In genomic region chr4:3046623-3047022, GRCh38 we compare ENCODE assay signal across 17 cellular contexts. TPM values are rescaled to one million over a fixed set of nuclear protein-coding genes. Genes with fewer than 3 reads are reported as not detected.
DNase-seq lines count a peak whose midpoint lies in the region; ATAC-seq, FAIRE-seq and TF ChIP-seq lines count a peak whose summit lies in the region.
"Had no signal": no experiment of that assay in that cellular context is flagged by ENCODE, and none has a peak within 500 bp of the region (broad histone marks: within the 10 kb centered on the region; RNA-seq: fewer than 3 reads in every experiment).

No MANE protein-coding gene starts in this region.

- H3F3A ChIP-seq in MM.1S (ENCODE audit: insufficient read depth, low read length): peaks cover 19% of the 10 kb centered on the region

- H3K9me2 ChIP-seq in MM.1S (replicated peaks; ENCODE audit: insufficient read depth, low read length): no peaks in the 10 kb centered on the region

- FAIRE-seq in K562 (lab: Jason Lieb, UNC): no peak
- FAIRE-seq: A549, D721Med had no signal

- H3K36me3 Mint-ChIP-seq in CD14-positive monocyte: peaks cover 0 to 2% of the 10 kb centered on the region in 2 donors

- peaks cover 0 to 4% (median 3%) of the 10 kb centered on the region in 7 donors for H3K9me3 Mint-ChIP-seq in CD14-positive monocyte

- no peaks in the 10 kb centered on the region for H3K9me3 ChIP-seq in MM.1S (replicated peaks; ENCODE audit: insufficient read depth, low read length)
- peaks cover 2% of the 10 kb centered on the region; the same call in 1 of the 2 replicates for H3K9me3 ChIP-seq in K562 (replicated peaks; ENCODE audit: control insufficient read depth, insufficient read depth, low read depth, low read length)
- H3K9me3 ChIP-seq in neutrophil: no peaks in the 10 kb centered on the region
- H3K9me3 ChIP-seq: A549 had no signal

- in situ Hi-C loops in K562 (cut with MboI): no loop called here

- H3K9ac ChIP-seq in MM.1S (ENCODE audit: low read length) (no peak overlapping the region), K562 (ENCODE audit: insufficient read depth in 1 of 2, low read depth in 2 of 2, low read length in 2 of 2) (no peak overlapping the region)

- POLR2A ChIA-PET in K562 (lab: Yijun Ruan, JAX): interaction anchor here (0.6 kb wide), 2 partner anchors 337 to 1002 kb away, joined by 3 to 5 read pairs; no protein-coding TSS in a partner anchor

- DNase-seq in CD14-positive monocyte (ENCODE audit: low spot score) (no peak), MM.1S (no peak), K562 (ENCODE audit: extremely low read depth in 1 of 4, low spot score in 3 of 4) (no peak), NCI-H146 treated with DMSO at 0.1 percent for 48 hours (lab: John Stamatoyannopoulos, UW; ENCODE audit: unreplicated experiment) (no peak), SIG-M5 (lab: John Stamatoyannopoulos, UW) (no peak)
- DNase-seq: GOT3, KG1, NCI-H524 treated with DMSO at 0.1 percent for 48 hours, SHP77 treated with DMSO at 0.1 percent for 48 hours had no signal

- TF ChIP-seq POLR2A in K562 (conservative IDR thresholded peaks at IDR 0.05): no peak

- ATAC-seq in K562: no peak
- ATAC-seq in HG03565 (IDR thresholded peaks at IDR 0.05; ENCODE audit: unreplicated experiment): no peak
- ATAC-seq in HG03521 (IDR thresholded peaks at IDR 0.05; ENCODE audit: unreplicated experiment): no peak

- H3K4me3 Mint-ChIP-seq in CD14-positive monocyte: no peak overlapping the region

- H3K27me3 ChIP-seq in MM.1S (replicated peaks; ENCODE audit: insufficient read depth, low read length) (peaks cover 23% of the 10 kb centered on the region), K562 (ENCODE audit: control insufficient read depth in 2 of 2, insufficient read depth in 2 of 2, low read length in 2 of 2) (peaks cover 15 to 18% of the 10 kb centered on the region in 2 experiments), neutrophil (no peaks in the 10 kb centered on the region)

- TF ChIP-seq EP300 in K562 (IDR thresholded peaks at IDR 0.05; ENCODE audit: low read length): no peak

- peak overlapping the region; percentile 92 to 97 (median 94) for H3K27ac Mint-ChIP-seq in CD14-positive monocyte

- H3K79me2 ChIP-seq in MM.1S (ENCODE audit: low read length) (peaks cover 4% of the 10 kb centered on the region), K562 (ENCODE audit: control insufficient read depth, insufficient read depth, low read length) (no peaks in the 10 kb centered on the region)

- H2AFZ ChIP-seq in MM.1S (ENCODE audit: low read length) (no peak overlapping the region), K562 (ENCODE audit: low read depth, low read length) (no peak overlapping the region)

- H3K4me1 ChIP-seq in MM.1S (ENCODE audit: low read length) (peaks cover 18% of the 10 kb centered on the region), K562 (replicated peaks in 1 of 2; ENCODE audit: control insufficient read depth in 2 of 2, insufficient read depth in 2 of 2, low read length in 2 of 2) (peaks cover 0 to 8% of the 10 kb centered on the region in 2 experiments), neutrophil (ENCODE audit: control insufficient read depth in 1 of 2, insufficient read depth in 1 of 2, low read depth in 1 of 2, low read length in 1 of 2) (peaks cover 39 to 52% of the 10 kb centered on the region in 2 experiments)
- H3K4me1 ChIP-seq: A549 had no signal

- H3K4me2 ChIP-seq in MM.1S (ENCODE audit: low read depth, low read length): peak overlapping the region; percentile 21; the same call in 1 of the 2 replicates
- H3K4me2 ChIP-seq in K562 (ENCODE audit: insufficient read depth, low read length): no peak overlapping the region

- H3K27me3 Mint-ChIP-seq in CD14-positive monocyte (ENCODE audit: low read depth in 3 of 3): peaks cover 0 to 9% (median 2%) of the 10 kb centered on the region in 3 donors

- peaks cover 43% of the 10 kb centered on the region for H3K4me1 Mint-ChIP-seq in CD14-positive monocyte

- H4K20me1 ChIP-seq in MM.1S (ENCODE audit: insufficient read depth, low read length): no peaks in the 10 kb centered on the region
- H4K20me1 ChIP-seq in K562 (replicated peaks; ENCODE audit: control insufficient read depth, insufficient read depth, low read length): no peaks in the 10 kb centered on the region

- H3K9me1 ChIP-seq in K562 (ENCODE audit: control insufficient read depth, insufficient read depth, low read length): no peaks in the 10 kb centered on the region

- WGBS in K562 (ENCODE audit: insufficient coverage, low coverage, missing lambda C conversion rate): 40% methylated on average over 4 of the region's 4 CpGs

- peak overlapping the region; percentile 75 for H3K27ac ChIP-seq in MM.1S (ENCODE audit: low read length)
- H3K27ac ChIP-seq in K562 (ENCODE audit: extremely low read depth, low read depth, low read length): no peak overlapping the region
- H3K27ac ChIP-seq in neutrophil: peak overlapping the region; percentile 83
- H3K27ac ChIP-seq: A549 had no signal

- TF ChIP-seq CTCF in CD14-positive monocyte (IDR thresholded peaks at IDR 0.05) (no peak), MM.1S (IDR thresholded peaks at IDR 0.05; ENCODE audit: low read length) (no peak), K562 (IDR thresholded peaks at IDR 0.05 in 2 of 3, conservative IDR thresholded peaks at IDR 0.05 in 1 of 3; ENCODE audit: insufficient read depth in 2 of 3, low read depth in 1 of 3, low read length in 3 of 3) (no peak), neutrophil (IDR thresholded peaks at IDR 0.05) (no peak)

- CTCF ChIA-PET in K562 (lab: Yijun Ruan, JAX; ENCODE audit: low intra/inter-chr PET ratio): interaction anchor here (0.7 kb wide), 1 partner anchor 90 kb away, joined by 4 read pairs; no protein-coding TSS in a partner anchor

- no TSS peak for BruUV-seq in K562 (replicated peaks; lab: Mats Ljungman, UMichigan)

- H3K4me3 ChIP-seq in MM.1S (ENCODE audit: low read length) (no peak overlapping the region), K562 (no peak overlapping the region), neutrophil (ENCODE audit: low read depth in 1 of 2, low read length in 1 of 2) (peak overlapping the region in 1 of 2 experiments; percentile 34)
- H3K4me3 ChIP-seq: A549 had no signal

- intact Hi-C loops in CD14-positive monocyte (cut with micrococcal nuclease): loop anchor here in 1 of 2 donors (1.0 to 5.0 kb wide), 3 partner anchors 14 to 84 kb away; partner anchors contain the start of genes GRK4 and NOP14
- intact Hi-C loops in K562 (cut with micrococcal nuclease): loop anchor here (1.0 to 10.0 kb wide), 3 partner anchors 60 to 396 kb away; partner anchors contain the start of gene HGFAC

- no peak for TF ChIP-seq RAD21 in K562 (CRISPR knock-in tag; conservative IDR thresholded peaks at IDR 0.05 in 1 of 2, IDR thresholded peaks at IDR 0.05 in 1 of 2)

- H3K36me3 ChIP-seq in MM.1S (replicated peaks; ENCODE audit: insufficient read depth, low read length): no peaks in the 10 kb centered on the region
- H3K36me3 ChIP-seq in K562 (ENCODE audit: control insufficient read depth, insufficient read depth, low read length): no peaks in the 10 kb centered on the region
- no peaks in the 10 kb centered on the region for H3K36me3 ChIP-seq in neutrophil

TF ChIP-seq in K562, 482 proteins besides CTCF, POLR2A, EP300 and RAD21:
- TF ChIP-seq PTTG1 (tag; IDR thresholded peaks at IDR 0.05; ENCODE audit: low read depth) (peak; percentile 58; the same call in 1 of the 2 replicates), MCM2 (IDR thresholded peaks at IDR 0.05; ENCODE audit: low read depth) (no peak), PPARD (CRISPR knock-in tag; IDR thresholded peaks at IDR 0.05) (no peak)

RNA-seq across cellular contexts. Expression of gene HTT-AS, which starts 27.7 kb away (rescaled TPM):
- polyA plus RNA-seq in CD14-positive monocyte (not detected), K562 (2011; rRNA removed) (not detected in 2 replicates), K562 (2014; fragmentation: Illumina TruSeq; extraction: Trizol) (not detected in 2 replicates), K562 (2014; fragmentation: Nextera tagmentation; extraction: Ambion mirVana) (not detected), K562 (2014; rRNA removed) (not detected in 2 replicates)
- not detected in 2 replicates for total RNA-seq in K562 (2011; cell fraction: chromatin; rRNA removed; ENCODE audit: low replicate concordance)
- total RNA-seq in K562 (2011; cell fraction: nucleolus; rRNA removed): not detected in 2 replicates
- total RNA-seq in K562 (2011; cell fraction: nucleoplasm; rRNA removed): not detected in 2 replicates
- total RNA-seq in K562 (2014; rRNA removed) (not detected in 2 replicates), K562 (2014; rRNA removed; fragmentation: Illumina TruSeq; extraction: Trizol) (not detected in 2 replicates), K562 (2015; rRNA removed; fragmentation: Illumina TruSeq; extraction: Trizol) (not detected in 2 replicates), K562 (2021) (not detected in 2 replicates)
- not detected in 2 replicates for polyA plus RNA-seq in K562 (2011; cell fraction: cytosol; rRNA removed)
- not detected in 2 replicates for polyA plus RNA-seq in K562 (2011; cell fraction: nucleus; rRNA removed)
- polyA plus RNA-seq in K562 (2012): not detected in 2 replicates
- polyA minus RNA-seq in K562 (2011; rRNA and poly(A)+ RNA removed): not detected in 2 replicates
- not detected in 2 replicates for polyA minus RNA-seq in K562 (2011; cell fraction: cytosol; rRNA and poly(A)+ RNA removed)
- polyA minus RNA-seq in K562 (2011; cell fraction: nucleus; rRNA and poly(A)+ RNA removed): not detected in 2 replicates
- total RNA-seq: G401, M059J, RPMI7951 had no signal
- polyA plus RNA-seq: A549 had no signal

RNA-seq across cellular contexts. Expression of gene HTT, which starts 27.9 kb away (rescaled TPM):
- 1 to 10 TPM; 1.8 to 3.0 TPM for polyA plus RNA-seq in CD14-positive monocyte
- total RNA-seq in K562 (2011; cell fraction: chromatin; rRNA removed; ENCODE audit: low replicate concordance): 240 and 245 TPM in 2 replicates
- 97.7 and 97.9 TPM in 2 replicates for total RNA-seq in K562 (2011; cell fraction: nucleolus; rRNA removed)
- total RNA-seq in K562 (2011; cell fraction: nucleoplasm; rRNA removed): 129 and 141 TPM in 2 replicates
- 13.3 and 19.2 TPM in 2 replicates for total RNA-seq in K562 (2014; rRNA removed)
- total RNA-seq in K562 (2014; rRNA removed; fragmentation: Illumina TruSeq; extraction: Trizol): 14.7 and 16.3 TPM in 2 replicates
- 14.5 and 16.4 TPM in 2 replicates for total RNA-seq in K562 (2015; rRNA removed; fragmentation: Illumina TruSeq; extraction: Trizol)
- total RNA-seq in K562 (2021): 26.6 and 31.6 TPM in 2 replicates
- 14.7 and 15.3 TPM in 2 replicates for polyA plus RNA-seq in K562 (2011; rRNA removed)
- 11.4 and 13.4 TPM in 2 replicates for polyA plus RNA-seq in K562 (2011; cell fraction: cytosol; rRNA removed)
- 51.8 and 61.0 TPM in 2 replicates for polyA plus RNA-seq in K562 (2011; cell fraction: nucleus; rRNA removed)
- 14.0 and 15.4 TPM in 2 replicates for polyA plus RNA-seq in K562 (2012)
- polyA plus RNA-seq in K562 (2014; fragmentation: Illumina TruSeq; extraction: Trizol): 22.2 and 23.3 TPM in 2 replicates
- under 1 TPM; 0.66 to 0.97 TPM for polyA plus RNA-seq in K562 (2014; fragmentation: Nextera tagmentation; extraction: Ambion mirVana)
- polyA plus RNA-seq in K562 (2014; rRNA removed): 12.6 and 19.9 TPM in 2 replicates
- polyA minus RNA-seq in K562 (2011; rRNA and poly(A)+ RNA removed): 54.1 and 63.5 TPM in 2 replicates
- polyA minus RNA-seq in K562 (2011; cell fraction: cytosol; rRNA and poly(A)+ RNA removed): 47.9 and 50.7 TPM in 2 replicates
- polyA minus RNA-seq in K562 (2011; cell fraction: nucleus; rRNA and poly(A)+ RNA removed): 47.3 and 83.0 TPM in 2 replicates
